8 cellular contexts compared by ENCODE assay signal in the genomic region with DNA sequence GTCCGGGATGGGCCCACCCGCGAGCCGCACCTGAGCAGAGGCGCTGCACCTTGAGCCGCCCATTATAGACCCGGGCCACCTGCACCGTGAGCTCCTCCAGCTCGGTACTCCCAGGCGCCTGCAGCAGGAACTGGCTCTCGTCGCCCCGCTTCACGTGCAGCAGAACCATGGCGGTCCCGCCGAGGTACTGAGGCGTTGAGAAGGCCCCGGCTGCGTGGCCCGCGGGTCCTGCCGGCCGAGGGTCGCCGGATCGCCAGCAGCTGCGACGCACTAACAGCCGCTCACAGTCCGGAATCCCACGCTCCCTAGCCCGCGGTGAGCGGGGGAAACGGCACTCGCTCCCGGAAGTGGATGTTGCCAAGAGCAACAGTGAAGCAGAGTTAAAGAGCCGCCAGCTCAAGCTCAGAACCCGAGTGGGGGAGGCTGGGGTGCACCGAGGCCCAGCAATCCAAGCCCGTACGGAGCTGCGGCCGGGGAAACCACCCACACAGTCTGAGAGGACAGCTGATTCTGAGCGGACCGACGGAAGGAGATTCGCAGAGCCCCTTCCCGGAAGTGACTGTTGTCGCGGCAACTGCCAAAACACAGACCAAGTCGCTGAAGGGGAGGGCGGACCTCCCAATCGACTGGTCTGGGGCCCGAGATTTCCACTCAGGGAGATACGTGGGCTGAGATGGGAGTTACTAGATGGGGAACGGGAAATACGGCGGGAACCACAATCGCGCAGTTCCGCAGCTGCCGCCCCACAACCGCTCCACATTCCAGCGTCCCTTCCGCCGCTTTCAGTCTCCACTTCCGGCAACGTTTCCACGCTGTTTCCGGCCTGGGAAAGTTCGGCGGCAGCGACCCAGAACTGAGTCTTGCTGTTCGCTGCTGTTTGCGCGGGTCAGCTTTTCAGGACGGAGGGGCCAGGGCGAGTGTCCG. TPM values are rescaled to one million over a fixed set of nuclear protein-coding genes. Genes with fewer than 3 reads are reported as not detected.
DNase-seq lines count a peak whose midpoint lies in the region; ATAC-seq, FAIRE-seq and TF ChIP-seq lines count a peak whose summit lies in the region.

A gene with protein sequence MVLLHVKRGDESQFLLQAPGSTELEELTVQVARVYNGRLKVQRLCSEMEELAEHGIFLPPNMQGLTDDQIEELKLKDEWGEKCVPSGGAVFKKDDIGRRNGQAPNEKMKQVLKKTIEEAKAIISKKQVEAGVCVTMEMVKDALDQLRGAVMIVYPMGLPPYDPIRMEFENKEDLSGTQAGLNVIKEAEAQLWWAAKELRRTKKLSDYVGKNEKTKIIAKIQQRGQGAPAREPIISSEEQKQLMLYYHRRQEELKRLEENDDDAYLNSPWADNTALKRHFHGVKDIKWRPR (minus strand): TSS at position 303 of the 924 bp plus-strand sequence. CDS start 134 bp downstream, at position 169.

- TF ChIP-seq POLR2A in GM12891 (IDR thresholded peaks at IDR 0.05; ENCODE audit: low read depth, low read length) = peak; percentile 53; the same call in 1 of the 2 replicates

- no peaks in the 10 kb centered on the region for H3K9me3 ChIP-seq in heart right ventricle
- no peaks in the 10 kb centered on the region for H3K9me3 ChIP-seq in upper lobe of right lung

- 0% methylated on average over 80 to 81 of the region's 81 CpGs for WGBS in heart right ventricle, 2 donors

- DNase-seq in GM12891 (ENCODE audit: insufficient read length, low spot score) = peak; percentile 84
- DNase-seq in NCI-H146 (lab: John Stamatoyannopoulos, UW) = peak; percentile 77
- peak; percentile 79 to 91 (median 85) for DNase-seq in T-helper 1 cell
- DNase-seq in amniotic epithelial cell (ENCODE audit: low read depth) = peak; percentile 97
- peak; percentile 83 to 91 for DNase-seq in heart right ventricle
- DNase-seq in posterior vena cava (ENCODE audit: low spot score) = peak; percentile 97
- peak; percentile 94 for DNase-seq in upper lobe of right lung

- H3K27me3 ChIP-seq in heart right ventricle = no peaks in the 10 kb centered on the region
- no peaks in the 10 kb centered on the region for H3K27me3 ChIP-seq in upper lobe of right lung

- H3K4me1 ChIP-seq in heart right ventricle (peaks cover 0 to 29% (median 18%) of the 10 kb centered on the region in 9 donors), upper lobe of right lung (peaks cover 13% of the 10 kb centered on the region)

- TF ChIP-seq CTCF in heart right ventricle (IDR thresholded peaks at IDR 0.05) = no peak
- no peak for TF ChIP-seq CTCF in upper lobe of right lung (IDR thresholded peaks at IDR 0.05)

- peak within 1 kb of the TSS; percentile 30 to 97 (median 92) for H3K27ac ChIP-seq in heart right ventricle
- peak within 1 kb of the TSS; percentile 96 for H3K27ac ChIP-seq in upper lobe of right lung

- peak; percentile 90 for FAIRE-seq in GM12891 (lab: Jason Lieb, UNC)

- H3K4me3 ChIP-seq in heart right ventricle (peak within 1 kb of the TSS; percentile 68 to 99 (median 88)), upper lobe of right lung (peak within 1 kb of the TSS; percentile 71)

- H3K36me3 ChIP-seq in heart right ventricle = peaks cover 0 to 31% (median 5%) of the 10 kb centered on the region in 9 donors
- peaks cover 25% of the 10 kb centered on the region for H3K36me3 ChIP-seq in upper lobe of right lung

- ATAC-seq in HG02798 (IDR thresholded peaks at IDR 0.05; ENCODE audit: poor library complexity, unreplicated experiment) = peak; percentile 97
- peak; percentile 94 to 97 (median 95) for ATAC-seq in heart right ventricle
- peak; percentile 97 for ATAC-seq in upper lobe of right lung

- intact Hi-C loops in heart right ventricle (cut with DNase I) (loop anchor here in 1 of 10 donors (5.0 kb wide), 1 partner anchor 50 kb away; no protein-coding TSS in a partner anchor), posterior vena cava (cut with DNase I) (no loop called here), upper lobe of right lung (cut with DNase I) (no loop called here)

TF ChIP-seq in GM12891, 5 proteins besides CTCF, POLR2A, EP300 and RAD21:
- peak; percentile 25 for TF ChIP-seq TAF1 (IDR thresholded peaks at IDR 0.05; ENCODE audit: low read depth, low read length)
- 0 out of 2 replicates have a peak, but pooled peaks have one; percentile 34 for TF ChIP-seq POU2F2 (IDR thresholded peaks at IDR 0.05; ENCODE audit: low read depth, low read length)
- no peak for TF ChIP-seq PAX5 (IDR thresholded peaks at IDR 0.05; ENCODE audit: insufficient read depth, low read length, severe bottlenecking)
- TF ChIP-seq SPI1 (IDR thresholded peaks at IDR 0.05; ENCODE audit: low read depth, low read length) = no peak
- peak; percentile 39; the same call in 1 of the 2 replicates for TF ChIP-seq POLR2AphosphoS5 (IDR thresholded peaks at IDR 0.05; ENCODE audit: low read depth, low read length)

RNA-seq across cellular contexts. Expression of the gene that starts here (rescaled TPM):
- polyA plus RNA-seq in GM12891 (2012; ENCODE audit: low read depth, missing spikeins) = 28.1 TPM
- 10 to 100 TPM; 15.8 to 23.7 (median 21.6) TPM for total RNA-seq in heart right ventricle
- 10 to 100 TPM; 30.6 to 40.6 TPM for polyA plus RNA-seq in heart right ventricle
- total RNA-seq in posterior vena cava = 10 to 100 TPM; 19.8 to 23.1 TPM
- total RNA-seq in upper lobe of right lung = 30.7 TPM

Comparison
In these comparisons a context has a peak if more than half of its experiments do, and no peak if none do; other contexts are left out.
1. Peak in every context shown above with its lines: DNase-seq, ATAC-seq, H3K4me3 ChIP-seq and H3K27ac ChIP-seq.